In the genomic region with DNA sequence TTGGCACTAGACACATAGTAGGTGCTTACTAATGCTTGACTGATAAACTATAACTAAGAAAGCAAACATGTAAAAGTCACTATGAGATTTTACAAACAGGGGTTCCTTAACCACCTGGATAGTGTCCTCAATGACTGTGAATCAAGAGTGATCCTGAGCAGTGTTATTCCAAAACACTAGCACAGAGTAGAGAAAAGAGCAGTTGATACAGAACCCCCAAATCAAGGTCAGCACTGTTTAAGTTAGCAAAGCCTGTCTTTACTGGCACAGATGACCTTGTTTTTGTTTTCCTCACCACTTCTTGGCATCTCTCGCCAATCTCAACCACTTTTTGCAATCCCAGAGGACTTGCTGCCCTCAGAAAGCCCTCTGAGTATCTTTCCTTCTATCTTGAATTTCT, we compare ENCODE assay signal across 28 cellular contexts.
"Had no signal": no experiment of that assay in that cellular context is flagged by ENCODE, and none has a peak within 500 bp of the region (broad histone marks: within the 10 kb centered on the region; RNA-seq: fewer than 3 reads in every experiment).

No MANE protein-coding gene starts in this region.

- H3K27ac ChIP-seq: coronary artery, esophagus squamous epithelium, left ventricle myocardium inferior, lower lobe of right lung, right atrium auricular region, suprapubic skin, vagina had no signal

- H3K36me3 Mint-ChIP-seq: naive B cell; natural killer cell treated with Interleukin-12 subunit alpha and Interleukin-12 subunit beta and Interleukin-15 and Interleukin-18, amount 100 ng/mL, for 72 hours had no signal

- DNase-seq: dermis blood vessel endothelial cell; effector memory CD4-positive, alpha-beta T cell; erythroblast; esophagus squamous epithelium; head of caudate nucleus; hippocampal formation; kidney glomerular epithelial cell; left colon; left ventricle myocardium inferior; lower lobe of right lung; naive B cell; stimulated activated CD4-positive, alpha-beta T cell treated with anti-CD3 and anti-CD28 coated beads, Interleukin-12 subunit alpha, Interleukin-12 subunit beta, amount 100 ng/mL, for 4 hours; stimulated activated CD4-positive, alpha-beta T cell treated with anti-CD3 and anti-CD28 coated beads, Interleukin-1b, Interleukin-23, amount 100 ng/mL, for 48 hours; stimulated activated CD4-positive, alpha-beta T cell treated with anti-CD3 and anti-CD28 coated beads, Interleukin-4, amount 100 ng/mL, for 1 hour; stimulated activated CD8-positive, alpha-beta memory T cell treated with anti-CD3 and anti-CD28 coated beads, Interleukin-4, amount 100 ng/mL, for 48 hours; stimulated activated naive CD4-positive, alpha-beta T cell; stimulated activated naive CD8-positive, alpha-beta T cell treated with anti-CD3 and anti-CD28 coated beads, Interleukin-15, amount 100 ng/mL, for 72 hours; trophoblast cell had no signal

- H3K36me3 ChIP-seq: esophagus squamous epithelium, left ventricle myocardium inferior, lower lobe of right lung, right atrium auricular region, suprapubic skin, vagina had no signal

- H3K4me2 ChIP-seq: smooth muscle cell had no signal

- H3K4me3 Mint-ChIP-seq: naive B cell; natural killer cell treated with Interleukin-12 subunit alpha and Interleukin-12 subunit beta and Interleukin-15 and Interleukin-18, amount 100 ng/mL, for 72 hours; neural crest cell; stimulated activated naive CD8-positive, alpha-beta T cell treated with anti-CD3 and anti-CD28 coated beads, Interleukin-15, amount 100 ng/mL, for 72 hours had no signal

- H3K9me3 ChIP-seq: esophagus squamous epithelium, left ventricle myocardium inferior, lower lobe of right lung, right atrium auricular region, suprapubic skin, vagina had no signal

- H3K27me3 Mint-ChIP-seq: progenitor cell of endocrine pancreas; stimulated activated naive CD8-positive, alpha-beta T cell treated with anti-CD3 and anti-CD28 coated beads, Interleukin-15, amount 100 ng/mL, for 72 hours had no signal

- H3K27ac Mint-ChIP-seq: naive B cell; natural killer cell treated with Interleukin-12 subunit alpha and Interleukin-12 subunit beta and Interleukin-15 and Interleukin-18, amount 100 ng/mL, for 72 hours; stimulated activated naive CD8-positive, alpha-beta T cell treated with anti-CD3 and anti-CD28 coated beads, Interleukin-15, amount 100 ng/mL, for 72 hours had no signal

- H3K4me1 Mint-ChIP-seq: naive B cell, neural crest cell had no signal

- FAIRE-seq: frontal cortex had no signal

- H3K9me3 Mint-ChIP-seq: naive B cell; natural killer cell treated with Interleukin-12 subunit alpha and Interleukin-12 subunit beta and Interleukin-15 and Interleukin-18, amount 100 ng/mL, for 72 hours; neural crest cell; stimulated activated naive CD8-positive, alpha-beta T cell treated with anti-CD3 and anti-CD28 coated beads, Interleukin-15, amount 100 ng/mL, for 72 hours had no signal

- ATAC-seq: left colon; natural killer cell treated with Interleukin-12 subunit alpha and Interleukin-12 subunit beta and Interleukin-15 and Interleukin-18, amount 100 ng/mL, for 72 hours; sciatic nerve; stimulated activated naive CD8-positive, alpha-beta T cell treated with anti-CD3 and anti-CD28 coated beads, Interleukin-15, amount 100 ng/mL, for 72 hours had no signal

- H3K27me3 ChIP-seq: esophagus squamous epithelium, right atrium auricular region, suprapubic skin, vagina had no signal

- H3K4me3 ChIP-seq: coronary artery, esophagus squamous epithelium, left ventricle myocardium inferior, lower lobe of right lung, right atrium auricular region, smooth muscle cell, suprapubic skin, vagina had no signal

- H3K4me1 ChIP-seq: esophagus squamous epithelium, lower lobe of right lung, right atrium auricular region, vagina had no signal
